Comparison of ENCODE assay signal across 8 cellular contexts in genomic region chr20:47360489-47361267, GRCh38. TPM values are rescaled to one million over a fixed set of nuclear protein-coding genes. Genes with fewer than 3 reads are reported as not detected.
DNase-seq lines count a peak whose midpoint lies in the region; ATAC-seq and TF ChIP-seq lines count a peak whose summit lies in the region.

No MANE protein-coding gene starts in this region.

- peaks cover 0 to 6% (median 0%) of the 10 kb centered on the region in 5 donors for H3K36me3 Mint-ChIP-seq in naive thymus-derived CD4-positive, alpha-beta T cell
- no peaks in the 10 kb centered on the region for H3K36me3 Mint-ChIP-seq in activated CD4-positive, alpha-beta memory T cell treated with anti-CD3 and anti-CD28 coated beads, Interleukin-2, amount 10 ng/mL, durations not matched to agents 7 days and 5 days (ENCODE audit: low read depth)

- H3K27ac Mint-ChIP-seq in naive thymus-derived CD4-positive, alpha-beta T cell, result peak overlapping the region in 7 of 9 donors; percentile 58 to 100 (median 98)
- H3K27ac Mint-ChIP-seq in activated CD4-positive, alpha-beta memory T cell treated with anti-CD3 and anti-CD28 coated beads, Interleukin-2, amount 10 ng/mL, durations not matched to agents 7 days and 5 days, result no peak overlapping the region

- H3K4me3 Mint-ChIP-seq in naive thymus-derived CD4-positive, alpha-beta T cell, result peak overlapping the region in 2 of 10 donors; percentile 9 to 10
- no peak overlapping the region for H3K4me3 Mint-ChIP-seq in activated CD4-positive, alpha-beta memory T cell treated with anti-CD3 and anti-CD28 coated beads, Interleukin-2, amount 10 ng/mL, durations not matched to agents 7 days and 5 days

- no peaks in the 10 kb centered on the region for H3K27me3 Mint-ChIP-seq in naive thymus-derived CD4-positive, alpha-beta T cell
- peaks cover 3% of the 10 kb centered on the region for H3K27me3 Mint-ChIP-seq in activated CD4-positive, alpha-beta memory T cell treated with anti-CD3 and anti-CD28 coated beads, Interleukin-2, amount 10 ng/mL, durations not matched to agents 7 days and 5 days

- ATAC-seq in naive thymus-derived CD4-positive, alpha-beta T cell, result no peak
- ATAC-seq in HG02884 (IDR thresholded peaks at IDR 0.05; ENCODE audit: unreplicated experiment) (no peak), HG02610 (IDR thresholded peaks at IDR 0.05; ENCODE audit: unreplicated experiment) (no peak)

- H3K27ac ChIP-seq in naive thymus-derived CD4-positive, alpha-beta T cell (ENCODE audit: low read depth, low read length), result peak overlapping the region; percentile 86

- no peaks in the 10 kb centered on the region for H3K9me3 ChIP-seq in naive thymus-derived CD4-positive, alpha-beta T cell (ENCODE audit: control insufficient read depth in 2 of 3, low read length in 3 of 3)

- H3K9me3 Mint-ChIP-seq in naive thymus-derived CD4-positive, alpha-beta T cell, result no peaks in the 10 kb centered on the region
- H3K9me3 Mint-ChIP-seq in activated CD4-positive, alpha-beta memory T cell treated with anti-CD3 and anti-CD28 coated beads, Interleukin-2, amount 10 ng/mL, durations not matched to agents 7 days and 5 days, result no peaks in the 10 kb centered on the region

- TF ChIP-seq CTCF in GM06990 (IDR thresholded peaks at IDR 0.05; ENCODE audit: insufficient read depth, low read length, poor library complexity, severe bottlenecking) (no peak), fibroblast of pulmonary artery (IDR thresholded peaks at IDR 0.05; ENCODE audit: low read length, missing control alignments) (no peak)

- intact Hi-C loops in naive thymus-derived CD4-positive, alpha-beta T cell (cut with micrococcal nuclease), result no loop called here

- DNase-seq in GM06990 (ENCODE audit: extremely low read depth, insufficient read length) (peak; percentile 62), NCI-H1105 treated with DMSO at 0.1 percent for 48 hours (lab: John Stamatoyannopoulos, UW) (peak; percentile 95), T1000 (lab: John Stamatoyannopoulos, UW) (peak; percentile 81), fibroblast of pulmonary artery (ENCODE audit: low read depth) (peak; percentile 96)
- no peak for DNase-seq in naive thymus-derived CD4-positive, alpha-beta T cell
- DNase-seq in activated CD4-positive, alpha-beta memory T cell treated with anti-CD3 and anti-CD28 coated beads, Interleukin-2, amount 10 ng/mL, durations not matched to agents 7 days and 5 days, result no peak

- H3K4me3 ChIP-seq in GM06990 (replicated peaks; ENCODE audit: low read depth, low read length) (no peak overlapping the region), fibroblast of pulmonary artery (replicated peaks; ENCODE audit: low read depth, low read length) (peak overlapping the region; percentile 22)
- H3K4me3 ChIP-seq in naive thymus-derived CD4-positive, alpha-beta T cell (ENCODE audit: low read length), result no peak overlapping the region

- CTCF ChIA-PET in naive thymus-derived CD4-positive, alpha-beta T cell (lab: Charles Lee), result no interaction called here
- CTCF ChIA-PET in activated CD4-positive, alpha-beta memory T cell treated with anti-CD3 and anti-CD28 coated beads, Interleukin-2, amount 10 ng/mL, durations not matched to agents 7 days and 5 days (lab: Charles Lee), result interaction anchor here (2.4 to 7.0 kb wide), 2 partner anchors 23 to 24 kb away, joined by 5 to 59 read pairs; no protein-coding TSS in a partner anchor

- H3K4me1 ChIP-seq in naive thymus-derived CD4-positive, alpha-beta T cell (ENCODE audit: control insufficient read depth in 2 of 2, insufficient read depth in 2 of 2, low read length in 2 of 2), result peaks cover 16 to 47% of the 10 kb centered on the region in 2 donors

- POLR2A ChIA-PET in naive thymus-derived CD4-positive, alpha-beta T cell (lab: Charles Lee), result interaction anchor here (1.1 to 6.0 kb wide), 4 partner anchors 8 to 13 kb away, joined by 3 to 50 read pairs (median 5); no protein-coding TSS in a partner anchor
- POLR2A ChIA-PET in activated CD4-positive, alpha-beta memory T cell treated with anti-CD3 and anti-CD28 coated beads, Interleukin-2, amount 10 ng/mL, durations not matched to agents 7 days and 5 days (lab: Charles Lee), result no interaction called here

- no peaks in the 10 kb centered on the region for H3K27me3 ChIP-seq in GM06990 (replicated peaks; ENCODE audit: control insufficient read depth, insufficient read depth, low read length)
- no peaks in the 10 kb centered on the region for H3K27me3 ChIP-seq in naive thymus-derived CD4-positive, alpha-beta T cell (ENCODE audit: control insufficient read depth in 2 of 2, insufficient read depth in 2 of 2, low read length in 2 of 2)

- no peaks in the 10 kb centered on the region for H3K36me3 ChIP-seq in GM06990 (ENCODE audit: control insufficient read depth, insufficient read depth, low read length)
- no peaks in the 10 kb centered on the region for H3K36me3 ChIP-seq in naive thymus-derived CD4-positive, alpha-beta T cell (ENCODE audit: control insufficient read depth in 2 of 3, insufficient read depth in 3 of 3, low read length in 3 of 3)

- peaks cover 50 to 76% (median 67%) of the 10 kb centered on the region in 7 donors for H3K4me1 Mint-ChIP-seq in naive thymus-derived CD4-positive, alpha-beta T cell
- H3K4me1 Mint-ChIP-seq in activated CD4-positive, alpha-beta memory T cell treated with anti-CD3 and anti-CD28 coated beads, Interleukin-2, amount 10 ng/mL, durations not matched to agents 7 days and 5 days, result peaks cover 34% of the 10 kb centered on the region

RNA-seq across cellular contexts. Expression of gene ZMYND8, which starts 4.2 kb away (rescaled TPM):
- 10 to 100 TPM; 54.5 to 83.0 (median 68.5) TPM for total RNA-seq in naive thymus-derived CD4-positive, alpha-beta T cell
- polyA plus RNA-seq in naive thymus-derived CD4-positive, alpha-beta T cell, result 10 to 100 TPM; 12.7 to 28.7 TPM
- 10 to 100 TPM; 37.8 to 44.2 TPM for total RNA-seq in activated CD4-positive, alpha-beta memory T cell treated with anti-CD3 and anti-CD28 coated beads, Interleukin-2, amount 10 ng/mL, durations not matched to agents 7 days and 5 days

Comparison
In these comparisons a context has a peak if more than half of its experiments do, and no peak if none do; other contexts are left out.
1. DNase-seq: peak in GM06990 (single experiment), NCI-H1105 treated with DMSO at 0.1 percent for 48 hours (single experiment), T1000 (single experiment) and fibroblast of pulmonary artery (single experiment); none in naive thymus-derived CD4-positive, alpha-beta T cell (0 of 9) and activated CD4-positive, alpha-beta memory T cell treated with anti-CD3 and anti-CD28 coated beads, Interleukin-2, amount 10 ng/mL, durations not matched to agents 7 days and 5 days (single experiment).